In genomic region chr16:21698169-21699032, GRCh38 we compare ENCODE assay signal across 2 cellular contexts.
TF ChIP-seq lines count a peak whose summit lies in the region.

No MANE protein-coding gene starts in this region.

TF ChIP-seq in HepG2, 621 proteins besides CTCF, POLR2A, EP300 and RAD21:
- no peak for TF ChIP-seq MYPOP (CRISPR knock-in tag; IDR thresholded peaks at IDR 0.05)
- TF ChIP-seq PCBP1 (IDR thresholded peaks at IDR 0.05; ENCODE audit: borderline replicate concordance, low read depth, low read length) = no peak
- no peak for TF ChIP-seq KDM2A (CRISPR knock-in tag; IDR thresholded peaks at IDR 0.05; ENCODE audit: borderline replicate concordance, low read depth)
- no peak for TF ChIP-seq TAF15 (IDR thresholded peaks at IDR 0.05; ENCODE audit: low read depth, low read length, poor library complexity, severe bottlenecking)
- TF ChIP-seq BCL6 (CRISPR knock-in tag; IDR thresholded peaks at IDR 0.05) = peak; percentile 43; the same call in 1 of the 2 replicates
- TF ChIP-seq ZNF816 (CRISPR knock-in tag; IDR thresholded peaks at IDR 0.05; ENCODE audit: borderline replicate concordance) = no peak
- no peak for TF ChIP-seq SOX13 (IDR thresholded peaks at IDR 0.05)
- TF ChIP-seq SOX13 (CRISPR knock-in tag; conservative IDR thresholded peaks at IDR 0.05 in 1 of 2, IDR thresholded peaks at IDR 0.05 in 1 of 2) = no peak

TF ChIP-seq in GM12878, 131 proteins besides CTCF, POLR2A, EP300 and RAD21:
- no peak for TF ChIP-seq SUPT20H (IDR thresholded peaks at IDR 0.05; ENCODE audit: borderline replicate concordance, control insufficient read depth, low read depth, low read length)
- no peak for TF ChIP-seq RBBP5 (conservative IDR thresholded peaks at IDR 0.05)
- TF ChIP-seq ELK1 (IDR thresholded peaks at IDR 0.05; ENCODE audit: low read depth, low read length) = no peak
- TF ChIP-seq HSF1 (IDR thresholded peaks at IDR 0.05; ENCODE audit: low read depth, low read length) = no peak
- TF ChIP-seq RELA (IDR thresholded peaks at IDR 0.05; ENCODE audit: borderline replicate concordance, partially characterized antibody) = no peak
- TF ChIP-seq SREBF1 (IDR thresholded peaks at IDR 0.05; ENCODE audit: low read length) = no peak
- TF ChIP-seq RAD51 (IDR thresholded peaks at IDR 0.05) = no peak
- no peak for TF ChIP-seq NR2C1 (IDR thresholded peaks at IDR 0.05)
- TF ChIP-seq ZBTB11 (CRISPR knock-in tag; IDR thresholded peaks at IDR 0.05) = no peak
- no peak for TF ChIP-seq ZSCAN29 (IDR thresholded peaks at IDR 0.05)
- TF ChIP-seq CBX5 (IDR thresholded peaks at IDR 0.05; ENCODE audit: low read depth) = no peak
- no peak for TF ChIP-seq HDAC2 (IDR thresholded peaks at IDR 0.05)
- no peak for TF ChIP-seq YY1 (IDR thresholded peaks at IDR 0.05; ENCODE audit: low read depth, low read length)
- no peak for TF ChIP-seq YBX1 (IDR thresholded peaks at IDR 0.05)
- no peak for TF ChIP-seq BRCA1 (IDR thresholded peaks at IDR 0.05; ENCODE audit: low read depth, low read length)
- no peak for TF ChIP-seq KDM1A (IDR thresholded peaks at IDR 0.05; ENCODE audit: borderline replicate concordance)
- no peak for TF ChIP-seq NFIC (IDR thresholded peaks at IDR 0.05; ENCODE audit: low read depth, low read length)
- no peak for TF ChIP-seq MXI1 (IDR thresholded peaks at IDR 0.05; ENCODE audit: low read depth, low read length)
- TF ChIP-seq ZBED1 (IDR thresholded peaks at IDR 0.05; ENCODE audit: borderline replicate concordance) = no peak
- TF ChIP-seq POU2F2 (IDR thresholded peaks at IDR 0.05; ENCODE audit: borderline replicate concordance, low read depth, low read length) = no peak
TF ChIP-seq in GM12878: peak in this region for 0.
